ENCODE assay signal across 8 cellular contexts in the genomic region with DNA sequence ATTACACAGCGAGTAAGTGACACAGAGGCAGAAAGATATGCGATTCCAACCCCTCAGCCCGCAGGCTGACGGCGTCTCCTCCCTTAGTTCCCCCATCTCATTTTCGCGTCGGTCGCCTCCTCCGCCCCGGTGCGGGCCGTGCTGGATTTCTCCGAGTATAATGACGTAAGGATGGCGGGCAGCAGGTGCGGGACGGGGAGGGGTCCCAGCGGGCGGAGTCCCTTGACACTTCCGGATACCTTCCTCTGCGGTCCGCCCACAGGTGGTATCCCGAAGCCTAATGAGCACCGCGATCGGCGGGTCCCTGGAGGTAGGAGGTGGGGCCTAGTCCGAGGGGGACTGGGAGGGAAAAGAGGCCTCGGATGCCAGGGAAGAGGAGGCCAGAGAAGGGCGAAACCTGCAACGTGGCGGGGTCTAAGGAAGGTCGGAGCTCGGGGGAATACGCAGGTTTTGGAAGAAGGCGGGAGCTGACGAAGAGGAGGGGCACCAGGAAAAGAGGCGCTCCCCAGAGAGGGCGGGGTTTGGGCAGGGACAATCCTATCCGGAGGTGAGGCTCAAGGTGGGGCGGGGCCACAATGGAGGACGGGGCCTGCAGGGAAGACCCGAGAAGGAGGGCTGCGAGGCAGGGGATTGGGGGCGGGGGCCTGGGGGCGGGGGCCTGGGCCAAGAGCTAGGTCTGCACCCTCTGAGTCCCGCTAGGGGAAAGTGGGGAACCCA. TPM values are rescaled to one million over a fixed set of nuclear protein-coding genes. Genes with fewer than 3 reads are reported as not detected.
A peak's percentile ranks its signal among the peaks of the same experiment; 100 is the strongest.
DNase-seq lines count a peak whose midpoint lies in the region; ATAC-seq and TF ChIP-seq lines count a peak whose summit lies in the region.

No MANE protein-coding gene starts in this region.

- H3K4me1 ChIP-seq in DOHH2 (ENCODE audit: control insufficient read depth, low read length) (peaks cover 12% of the 10 kb centered on the region), SJCRH30 (no peaks in the 10 kb centered on the region)

- H3K9me3 ChIP-seq in DOHH2 (ENCODE audit: control insufficient read depth, insufficient read depth, low read length) (no peaks in the 10 kb centered on the region), SJCRH30 (replicated peaks) (no peaks in the 10 kb centered on the region)

- H3K4me3 ChIP-seq in DOHH2 (ENCODE audit: low read length) (peak overlapping the region; percentile 98), SJCRH30 (no peak overlapping the region)
- H3K4me3 ChIP-seq in Jurkat, Clone E6-1 (ENCODE audit: low read length), result peak overlapping the region; percentile 59

- no peaks in the 10 kb centered on the region for H3K79me2 ChIP-seq in DOHH2 (ENCODE audit: control insufficient read depth, low read length)

- H3K27me3 ChIP-seq in DOHH2 (ENCODE audit: control insufficient read depth, low read length), result peaks cover 10% of the 10 kb centered on the region; the same call in 1 of the 2 replicates
- no peaks in the 10 kb centered on the region for H3K27me3 ChIP-seq in SJCRH30

- H3F3A ChIP-seq in DOHH2 (ENCODE audit: control insufficient read depth, insufficient read depth), result no peaks in the 10 kb centered on the region

- peak overlapping the region; percentile 40; the same call in 1 of the 2 replicates for H3K27ac ChIP-seq in DOHH2 (ENCODE audit: low read depth, low read length)
- H3K27ac ChIP-seq in SJCRH30, result no peak overlapping the region

- no peaks in the 10 kb centered on the region for H3K9me2 ChIP-seq in DOHH2 (replicated peaks; ENCODE audit: control insufficient read depth, low read length)

- peak; percentile 69 for DNase-seq in Jurkat, Clone E6-1 (ENCODE audit: low read depth, low spot score)
- DNase-seq in amygdala (lab: John Stamatoyannopoulos, UW) (peak in 29 of 56 donors; percentile 2 to 60 (median 28)), iPS-NIHi11 (ENCODE audit: low spot score) (peak; percentile 93), SJCRH30 (no peak)
- DNase-seq in stimulated activated CD4-positive, alpha-beta T cell treated with anti-CD3 and anti-CD28 coated beads, Interleukin-15, amount 100 ng/mL, for 48 hours (ENCODE audit: low read depth in 2 of 2), result peak; percentile 60 to 74

- peak; percentile 85 for ATAC-seq in GM21723 (IDR thresholded peaks at IDR 0.05; ENCODE audit: unreplicated experiment)
- peak; percentile 78 for ATAC-seq in SK-N-SH treated with all-trans-retinoic acid at 6 μM for 48 hours

- no peaks in the 10 kb centered on the region for H4K20me1 ChIP-seq in DOHH2 (ENCODE audit: control insufficient read depth, insufficient read depth, low read depth, low read length)

- TF ChIP-seq CTCF in DOHH2 (IDR thresholded peaks at IDR 0.05; ENCODE audit: low read depth, low read length, poor library complexity, severe bottlenecking), result no peak

- H3K4me2 ChIP-seq in DOHH2 (ENCODE audit: low read length), result peak overlapping the region; percentile 80

- H3K36me3 ChIP-seq in DOHH2 (ENCODE audit: control insufficient read depth, low read length) (no peaks in the 10 kb centered on the region), SJCRH30 (no peaks in the 10 kb centered on the region)

TF ChIP-seq in SK-N-SH treated with all-trans-retinoic acid at 6 μM for 48 hours, 23 proteins besides CTCF, POLR2A, EP300 and RAD21:
- no peak for TF ChIP-seq ZC3H10 (CRISPR knock-in tag; IDR thresholded peaks at IDR 0.05)
- no peak for TF ChIP-seq RARB (CRISPR knock-in tag; IDR thresholded peaks at IDR 0.05)
- TF ChIP-seq BACH2 (CRISPR knock-in tag; IDR thresholded peaks at IDR 0.05; ENCODE audit: borderline replicate concordance), result no peak
- no peak for TF ChIP-seq ZFP30 (CRISPR knock-in tag; IDR thresholded peaks at IDR 0.05)
- TF ChIP-seq, protein P1, sequence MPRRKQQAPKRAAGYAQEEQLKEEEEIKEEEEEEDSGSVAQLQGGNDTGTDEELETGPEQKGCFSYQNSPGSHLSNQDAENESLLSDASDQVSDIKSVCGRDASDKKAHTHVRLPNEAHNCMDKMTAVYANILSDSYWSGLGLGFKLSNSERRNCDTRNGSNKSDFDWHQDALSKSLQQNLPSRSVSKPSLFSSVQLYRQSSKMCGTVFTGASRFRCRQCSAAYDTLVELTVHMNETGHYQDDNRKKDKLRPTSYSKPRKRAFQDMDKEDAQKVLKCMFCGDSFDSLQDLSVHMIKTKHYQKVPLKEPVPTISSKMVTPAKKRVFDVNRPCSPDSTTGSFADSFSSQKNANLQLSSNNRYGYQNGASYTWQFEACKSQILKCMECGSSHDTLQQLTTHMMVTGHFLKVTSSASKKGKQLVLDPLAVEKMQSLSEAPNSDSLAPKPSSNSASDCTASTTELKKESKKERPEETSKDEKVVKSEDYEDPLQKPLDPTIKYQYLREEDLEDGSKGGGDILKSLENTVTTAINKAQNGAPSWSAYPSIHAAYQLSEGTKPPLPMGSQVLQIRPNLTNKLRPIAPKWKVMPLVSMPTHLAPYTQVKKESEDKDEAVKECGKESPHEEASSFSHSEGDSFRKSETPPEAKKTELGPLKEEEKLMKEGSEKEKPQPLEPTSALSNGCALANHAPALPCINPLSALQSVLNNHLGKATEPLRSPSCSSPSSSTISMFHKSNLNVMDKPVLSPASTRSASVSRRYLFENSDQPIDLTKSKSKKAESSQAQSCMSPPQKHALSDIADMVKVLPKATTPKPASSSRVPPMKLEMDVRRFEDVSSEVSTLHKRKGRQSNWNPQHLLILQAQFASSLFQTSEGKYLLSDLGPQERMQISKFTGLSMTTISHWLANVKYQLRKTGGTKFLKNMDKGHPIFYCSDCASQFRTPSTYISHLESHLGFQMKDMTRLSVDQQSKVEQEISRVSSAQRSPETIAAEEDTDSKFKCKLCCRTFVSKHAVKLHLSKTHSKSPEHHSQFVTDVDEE (CRISPR knock-in tag; IDR thresholded peaks at IDR 0.05), result no peak
- no peak for TF ChIP-seq CSDC2 (CRISPR knock-in tag; IDR thresholded peaks at IDR 0.05)
- TF ChIP-seq PPARA (CRISPR knock-in tag; IDR thresholded peaks at IDR 0.05; ENCODE audit: borderline replicate concordance), result no peak
- TF ChIP-seq ESRRG (CRISPR knock-in tag; IDR thresholded peaks at IDR 0.05), result no peak
- no peak for TF ChIP-seq ZNF70 (CRISPR knock-in tag; IDR thresholded peaks at IDR 0.05)
TF ChIP-seq in SK-N-SH treated with all-trans-retinoic acid at 6 μM for 48 hours: peak in this region for 0.

RNA-seq across cellular contexts. Expression of a gene that starts 3.6 kb away (rescaled TPM):
- 6.3 TPM for polyA plus RNA-seq in Jurkat, Clone E6-1 (2012; ENCODE audit: insufficient read depth, insufficient read length)
- total RNA-seq in SJCRH30 (2014; rRNA removed; shearing (Covaris generic)), result not detected in 2 replicates

Comparison
In these comparisons a context has a peak if more than half of its experiments do, and no peak if none do; other contexts are left out.
1. DNase-seq: peak in Jurkat, Clone E6-1 (single experiment), amygdala (29 of 56), iPS-NIHi11 (single experiment) and stimulated activated CD4-positive, alpha-beta T cell treated with anti-CD3 and anti-CD28 coated beads, Interleukin-15, amount 100 ng/mL, for 48 hours (2 of 2); none in SJCRH30 (0 of 2).